12 cellular contexts compared by ENCODE assay signal in the genomic region with DNA sequence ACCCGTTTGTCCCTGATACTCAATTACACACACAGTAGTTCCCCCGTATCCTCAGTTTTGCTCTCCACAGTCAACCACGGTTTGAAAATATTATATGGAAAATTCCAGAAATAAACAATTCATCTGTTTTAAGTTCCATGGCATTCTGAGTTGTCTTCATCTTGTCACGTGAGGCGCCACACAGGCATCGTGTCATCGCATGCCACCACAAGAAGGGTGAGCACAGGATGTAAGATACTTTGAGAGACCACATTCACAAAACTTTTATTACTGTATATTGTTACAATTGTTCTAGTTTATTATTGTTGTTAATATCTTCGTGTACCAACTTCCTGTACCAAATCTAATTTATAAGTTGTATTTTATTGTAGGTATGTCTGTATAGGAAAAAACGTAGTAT.
"Had no signal": no experiment of that assay in that cellular context is flagged by ENCODE, and none has a peak within 500 bp of the region (broad histone marks: within the 10 kb centered on the region; RNA-seq: fewer than 3 reads in every experiment).

No MANE protein-coding gene starts in this region.

- H3K27ac Mint-ChIP-seq: activated T-helper 2 cell treated with anti-CD3 and anti-CD28 coated beads, Interferon-gamma antibody, Interleukin-2, Interleukin-4, amounts not matched to agents 10 μg/mL and 5 μg/mL and 100 μg/mL, durations not matched to agents 14 hours and 24 hours and 36 hours; stimulated activated effector memory CD8-positive, alpha-beta T cell treated with anti-CD3 and anti-CD28 coated beads, Interleukin-12 subunit alpha, Interleukin-12 subunit beta, amount 100 ng/mL, for 72 hours had no signal

- DNase-seq: activated CD4-positive, alpha-beta T cell treated with anti-CD3 and anti-CD28 coated beads, Interleukin-2, amount 50 U/mL, for 48 hours; adrenal gland; dorsolateral prefrontal cortex; left colon; retina; stimulated activated CD4-positive, alpha-beta T cell treated with anti-CD3 and anti-CD28 coated beads, Interleukin-12 subunit alpha, Interleukin-12 subunit beta, amount 100 ng/mL, for 4 hours; stimulated activated CD4-positive, alpha-beta T cell treated with anti-CD3 and anti-CD28 coated beads, Interleukin-2, amount 100 ng/mL, for 24 hours; T-helper 9 cell; tibial artery had no signal

- H3K4me3 Mint-ChIP-seq: stimulated activated effector memory CD8-positive, alpha-beta T cell treated with anti-CD3 and anti-CD28 coated beads, Interleukin-12 subunit alpha, Interleukin-12 subunit beta, amount 100 ng/mL, for 72 hours had no signal

- ATAC-seq: esophagus mucosa; left colon; stimulated activated effector memory CD8-positive, alpha-beta T cell treated with anti-CD3 and anti-CD28 coated beads, Interleukin-12 subunit alpha, Interleukin-12 subunit beta, amount 100 ng/mL, for 72 hours had no signal

- H3K9me3 Mint-ChIP-seq: stimulated activated effector memory CD8-positive, alpha-beta T cell treated with anti-CD3 and anti-CD28 coated beads, Interleukin-12 subunit alpha, Interleukin-12 subunit beta, amount 100 ng/mL, for 72 hours had no signal
